In the genomic region with DNA sequence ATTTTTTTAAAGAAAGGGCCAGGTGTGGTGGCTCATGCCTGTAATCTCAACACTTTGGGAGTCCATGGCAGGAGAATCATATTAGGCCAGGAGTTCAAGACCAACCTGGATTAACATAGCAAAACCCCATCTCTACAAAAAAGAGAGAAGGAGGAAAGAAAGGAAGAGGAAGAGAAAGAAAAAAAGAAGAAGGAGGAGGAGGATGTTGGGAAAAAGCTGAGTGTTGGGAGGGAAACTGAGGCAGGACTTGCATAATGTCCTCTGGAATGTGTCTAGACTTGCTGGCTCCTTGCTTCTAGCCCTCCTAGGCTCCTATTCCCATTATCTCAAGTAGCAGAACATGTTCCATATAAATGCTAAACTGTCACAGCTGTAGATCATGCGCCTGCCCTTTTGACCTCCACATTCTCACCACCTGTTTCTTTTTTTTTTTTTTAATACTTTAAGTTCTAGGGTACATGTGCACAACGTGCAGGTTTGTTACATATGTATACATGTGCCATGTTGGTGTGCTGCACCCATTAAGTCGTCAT, we compare ENCODE assay signal across 10 cellular contexts. TPM values are rescaled to one million over a fixed set of nuclear protein-coding genes. Genes with fewer than 3 reads are reported as not detected.
DNase-seq lines count a peak whose midpoint lies in the region; ATAC-seq, FAIRE-seq and TF ChIP-seq lines count a peak whose summit lies in the region.
"Not testable (repeated sequence)": the region's sequence is repeated elsewhere in the genome, so short reads cannot be mapped to it uniquely, and the experiment has no call there.
"Had no signal": no experiment of that assay in that cellular context is flagged by ENCODE, and none has a peak within 500 bp of the region (broad histone marks: within the 10 kb centered on the region; RNA-seq: fewer than 3 reads in every experiment).

No MANE protein-coding gene starts in this region.

- H3K9ac ChIP-seq in K562 (ENCODE audit: insufficient read depth in 1 of 2, low read depth in 2 of 2, low read length in 2 of 2): not testable (repeated sequence)

- H4K20me1 ChIP-seq in K562 (replicated peaks; ENCODE audit: control insufficient read depth, insufficient read depth, low read length): not testable (repeated sequence)

- not testable (repeated sequence) for TF ChIP-seq RAD21 in K562 (CRISPR knock-in tag; conservative IDR thresholded peaks at IDR 0.05 in 1 of 2, IDR thresholded peaks at IDR 0.05 in 1 of 2)

- H3K4me2 ChIP-seq in K562 (ENCODE audit: insufficient read depth, low read length): peak overlapping the region; percentile 58; the same call in 1 of the 2 replicates

- H3K27me3 Mint-ChIP-seq in activated naive CD4-positive, alpha-beta T cell treated with anti-CD3 and anti-CD28 coated beads, Interleukin-2, amount 10 ng/mL, durations not matched to agents 7 days and 5 days: peaks cover 37% of the 10 kb centered on the region

- not testable (repeated sequence) for TF ChIP-seq POLR2A in K562 (conservative IDR thresholded peaks at IDR 0.05)

- in situ Hi-C loops in K562 (cut with MboI): not testable (repeated sequence)

- not testable (repeated sequence) for H3K4me3 Mint-ChIP-seq in activated naive CD4-positive, alpha-beta T cell treated with anti-CD3 and anti-CD28 coated beads, Interleukin-2, amount 10 ng/mL, durations not matched to agents 7 days and 5 days

- not testable (repeated sequence) for H3K4me3 ChIP-seq in K562

- ATAC-seq in K562: peak; percentile 62

- H3K9me3 Mint-ChIP-seq in activated naive CD4-positive, alpha-beta T cell treated with anti-CD3 and anti-CD28 coated beads, Interleukin-2, amount 10 ng/mL, durations not matched to agents 7 days and 5 days: not testable (repeated sequence)

- peaks cover 8 to 11% of the 10 kb centered on the region in 2 experiments; a peak in 4 of 5 replicates for H3K4me1 ChIP-seq in K562 (replicated peaks in 1 of 2; ENCODE audit: control insufficient read depth in 2 of 2, insufficient read depth in 2 of 2, low read length in 2 of 2)

- POLR2A ChIA-PET in K562 (lab: Yijun Ruan, JAX): interaction anchor here (0.5 to 2.0 kb wide), 5 partner anchors 8 to 144 kb away, joined by 3 to 7 read pairs (median 3); no protein-coding TSS in a partner anchor

- not testable (repeated sequence) for H3K79me2 ChIP-seq in K562 (ENCODE audit: control insufficient read depth, insufficient read depth, low read length)

- not testable (repeated sequence) for H3K9me1 ChIP-seq in K562 (ENCODE audit: control insufficient read depth, insufficient read depth, low read length)

- not testable (repeated sequence) for FAIRE-seq in K562 (lab: Jason Lieb, UNC)

- CTCF ChIA-PET in activated naive CD4-positive, alpha-beta T cell treated with anti-CD3 and anti-CD28 coated beads, Interleukin-2, amount 10 ng/mL, durations not matched to agents 7 days and 5 days (lab: Charles Lee): interaction anchor here (3.0 kb wide), 1 partner anchor 13 kb away, joined by 11 read pairs; no protein-coding TSS in a partner anchor
- CTCF ChIA-PET in K562 (lab: Yijun Ruan, JAX; ENCODE audit: low intra/inter-chr PET ratio): not testable (repeated sequence)

- TF ChIP-seq EP300 in K562 (IDR thresholded peaks at IDR 0.05; ENCODE audit: low read length): not testable (repeated sequence)

- not testable (repeated sequence) for H3K27ac ChIP-seq in K562 (ENCODE audit: extremely low read depth, low read depth, low read length)

- H3K27me3 ChIP-seq in K562 (ENCODE audit: control insufficient read depth in 2 of 2, insufficient read depth in 2 of 2, low read length in 2 of 2): not testable (repeated sequence)

- not testable (repeated sequence) for H3K9me3 ChIP-seq in K562 (replicated peaks; ENCODE audit: control insufficient read depth, insufficient read depth, low read depth, low read length)

- H3K36me3 ChIP-seq in K562 (ENCODE audit: control insufficient read depth, insufficient read depth, low read length): not testable (repeated sequence)

- H3K4me1 Mint-ChIP-seq in activated naive CD4-positive, alpha-beta T cell treated with anti-CD3 and anti-CD28 coated beads, Interleukin-2, amount 10 ng/mL, durations not matched to agents 7 days and 5 days: not testable (repeated sequence)

- not testable (repeated sequence) for BruUV-seq in K562 (replicated peaks; lab: Mats Ljungman, UMichigan)

- 32% methylated on average over 2 of the region's 3 CpGs for WGBS in K562 (ENCODE audit: insufficient coverage, low coverage, missing lambda C conversion rate)

- TF ChIP-seq CTCF in K562 (IDR thresholded peaks at IDR 0.05 in 2 of 3, conservative IDR thresholded peaks at IDR 0.05 in 1 of 3; ENCODE audit: insufficient read depth in 2 of 3, low read depth in 1 of 3, low read length in 3 of 3): not testable (repeated sequence)

- intact Hi-C loops in K562 (cut with micrococcal nuclease): not testable (repeated sequence)

- peak overlapping the region; percentile 78; the same call in 1 of the 2 replicates for H2AFZ ChIP-seq in K562 (ENCODE audit: low read depth, low read length)

- peak overlapping the region; percentile 37 for H3K27ac Mint-ChIP-seq in activated naive CD4-positive, alpha-beta T cell treated with anti-CD3 and anti-CD28 coated beads, Interleukin-2, amount 10 ng/mL, durations not matched to agents 7 days and 5 days

- not testable (repeated sequence) for DNase-seq in activated naive CD4-positive, alpha-beta T cell treated with anti-CD3 and anti-CD28 coated beads, Interleukin-2, amount 10 ng/mL, durations not matched to agents 7 days and 5 days; K562 (ENCODE audit: extremely low read depth in 1 of 4, low spot score in 3 of 4)

- H3K36me3 Mint-ChIP-seq in activated naive CD4-positive, alpha-beta T cell treated with anti-CD3 and anti-CD28 coated beads, Interleukin-2, amount 10 ng/mL, durations not matched to agents 7 days and 5 days: not testable (repeated sequence)

RNA-seq across cellular contexts. Expression of gene NPC1L1, which starts 11.4 kb away (rescaled TPM):
- total RNA-seq in K562 (2011; cell fraction: chromatin; rRNA removed; ENCODE audit: low replicate concordance): 0.26 and 0.81 TPM in 2 replicates
- 0.33 and 0.39 TPM in 2 replicates for total RNA-seq in K562 (2011; cell fraction: nucleolus; rRNA removed)
- total RNA-seq in K562 (2011; cell fraction: nucleoplasm; rRNA removed): 0.15 and 0.37 TPM in 2 replicates
- total RNA-seq in K562 (2014; rRNA removed): 0.18 TPM in 1 of 2 replicates, not detected in the other
- not detected in 2 replicates for total RNA-seq in K562 (2014; rRNA removed; fragmentation: Illumina TruSeq; extraction: Trizol)
- total RNA-seq in K562 (2015; rRNA removed; fragmentation: Illumina TruSeq; extraction: Trizol): not detected in 2 replicates
- 0.02 and 0.07 TPM in 2 replicates for total RNA-seq in K562 (2021)
- 0.08 and 0.14 TPM in 2 replicates for polyA plus RNA-seq in K562 (2011; rRNA removed)
- 0.10 and 0.18 TPM in 2 replicates for polyA plus RNA-seq in K562 (2011; cell fraction: cytosol; rRNA removed)
- polyA plus RNA-seq in K562 (2011; cell fraction: nucleus; rRNA removed): 0.74 and 1.1 TPM in 2 replicates
- polyA plus RNA-seq in K562 (2012): 0.08 and 0.11 TPM in 2 replicates
- polyA plus RNA-seq in K562 (2014; fragmentation: Illumina TruSeq; extraction: Trizol): 0.01 and 0.06 TPM in 2 replicates
- not detected for polyA plus RNA-seq in K562 (2014; fragmentation: Nextera tagmentation; extraction: Ambion mirVana)
- 0.07 TPM in 1 of 2 replicates, not detected in the other for polyA plus RNA-seq in K562 (2014; rRNA removed)
- polyA minus RNA-seq in K562 (2011; rRNA and poly(A)+ RNA removed): 0.06 and 0.11 TPM in 2 replicates
- polyA minus RNA-seq in K562 (2011; cell fraction: cytosol; rRNA and poly(A)+ RNA removed): not detected in 2 replicates
- polyA minus RNA-seq in K562 (2011; cell fraction: nucleus; rRNA and poly(A)+ RNA removed): 0.13 and 0.44 TPM in 2 replicates
- total RNA-seq: A172; A673; B cell; CD8-positive, alpha-beta memory T cell; Daoy had no signal
- polyA plus RNA-seq: BJ; CD14-positive monocyte; CD4-positive, alpha-beta memory T cell; CD8-positive, alpha-beta memory T cell had no signal

RNA-seq across cellular contexts. Expression of gene DDX56, which starts 21.2 kb away (rescaled TPM):
- 104 and 320 TPM in 2 replicates for total RNA-seq in K562 (2011; cell fraction: chromatin; rRNA removed; ENCODE audit: low replicate concordance)
- total RNA-seq in K562 (2011; cell fraction: nucleolus; rRNA removed): 229 and 246 TPM in 2 replicates
- total RNA-seq in K562 (2011; cell fraction: nucleoplasm; rRNA removed): 121 and 141 TPM in 2 replicates
- 102 and 133 TPM in 2 replicates for total RNA-seq in K562 (2014; rRNA removed)
- 91.2 and 103 TPM in 2 replicates for total RNA-seq in K562 (2014; rRNA removed; fragmentation: Illumina TruSeq; extraction: Trizol)
- 89.1 and 90.8 TPM in 2 replicates for total RNA-seq in K562 (2015; rRNA removed; fragmentation: Illumina TruSeq; extraction: Trizol)
- total RNA-seq in K562 (2021): 145 and 155 TPM in 2 replicates
- polyA plus RNA-seq in K562 (2011; rRNA removed): 110 and 120 TPM in 2 replicates
- 100 and 136 TPM in 2 replicates for polyA plus RNA-seq in K562 (2011; cell fraction: cytosol; rRNA removed)
- 265 and 309 TPM in 2 replicates for polyA plus RNA-seq in K562 (2011; cell fraction: nucleus; rRNA removed)
- 122 and 135 TPM in 2 replicates for polyA plus RNA-seq in K562 (2012)
- 114 and 133 TPM in 2 replicates for polyA plus RNA-seq in K562 (2014; fragmentation: Illumina TruSeq; extraction: Trizol)
- polyA plus RNA-seq in K562 (2014; fragmentation: Nextera tagmentation; extraction: Ambion mirVana): 10 to 100 TPM; 33.0 to 45.2 TPM
- 96.7 and 109 TPM in 2 replicates for polyA plus RNA-seq in K562 (2014; rRNA removed)
- 74.9 and 101 TPM in 2 replicates for polyA minus RNA-seq in K562 (2011; rRNA and poly(A)+ RNA removed)
- 38.9 and 72.1 TPM in 2 replicates for polyA minus RNA-seq in K562 (2011; cell fraction: cytosol; rRNA and poly(A)+ RNA removed)
- 84.7 and 97.7 TPM in 2 replicates for polyA minus RNA-seq in K562 (2011; cell fraction: nucleus; rRNA and poly(A)+ RNA removed)

RNA-seq across cellular contexts. Expression of gene TMED4, which starts 29.5 kb away (rescaled TPM):
- 87.6 and 130 TPM in 2 replicates for total RNA-seq in K562 (2011; cell fraction: chromatin; rRNA removed; ENCODE audit: low replicate concordance)
- 122 and 140 TPM in 2 replicates for total RNA-seq in K562 (2011; cell fraction: nucleolus; rRNA removed)
- 150 and 206 TPM in 2 replicates for total RNA-seq in K562 (2011; cell fraction: nucleoplasm; rRNA removed)
- total RNA-seq in K562 (2014; rRNA removed) (40.0 and 53.8 TPM in 2 replicates), K562 (2014; rRNA removed; fragmentation: Illumina TruSeq; extraction: Trizol) (40.6 and 42.1 TPM in 2 replicates), K562 (2015; rRNA removed; fragmentation: Illumina TruSeq; extraction: Trizol) (43.8 and 44.3 TPM in 2 replicates), K562 (2021) (44.5 and 44.6 TPM in 2 replicates)
- polyA plus RNA-seq in K562 (2011; rRNA removed) (64.0 and 75.5 TPM in 2 replicates), K562 (2014; fragmentation: Illumina TruSeq; extraction: Trizol) (40.5 and 44.2 TPM in 2 replicates), K562 (2014; fragmentation: Nextera tagmentation; extraction: Ambion mirVana) (10 to 100 TPM; 20.3 to 23.1 TPM), K562 (2014; rRNA removed) (55.3 and 56.4 TPM in 2 replicates)
- polyA plus RNA-seq in K562 (2011; cell fraction: cytosol; rRNA removed): 83.9 and 104 TPM in 2 replicates
- polyA plus RNA-seq in K562 (2011; cell fraction: nucleus; rRNA removed): 84.1 and 90.2 TPM in 2 replicates
- 39.4 and 67.4 TPM in 2 replicates for polyA plus RNA-seq in K562 (2012)
- polyA minus RNA-seq in K562 (2011; rRNA and poly(A)+ RNA removed): 49.9 and 50.1 TPM in 2 replicates
- polyA minus RNA-seq in K562 (2011; cell fraction: cytosol; rRNA and poly(A)+ RNA removed): 32.8 and 44.1 TPM in 2 replicates
- polyA minus RNA-seq in K562 (2011; cell fraction: nucleus; rRNA and poly(A)+ RNA removed): 32.0 and 44.2 TPM in 2 replicates

RNA-seq across cellular contexts. Expression of gene OGDH, which starts 53.9 kb away (rescaled TPM):
- total RNA-seq in K562 (2011; cell fraction: chromatin; rRNA removed; ENCODE audit: low replicate concordance): 67.1 and 99.5 TPM in 2 replicates
- 61.5 and 70.1 TPM in 2 replicates for total RNA-seq in K562 (2011; cell fraction: nucleolus; rRNA removed)
- total RNA-seq in K562 (2011; cell fraction: nucleoplasm; rRNA removed): 49.3 and 64.3 TPM in 2 replicates
- total RNA-seq in K562 (2014; rRNA removed) (38.6 and 50.0 TPM in 2 replicates), K562 (2014; rRNA removed; fragmentation: Illumina TruSeq; extraction: Trizol) (20.5 and 21.8 TPM in 2 replicates), K562 (2015; rRNA removed; fragmentation: Illumina TruSeq; extraction: Trizol) (19.4 and 20.2 TPM in 2 replicates), K562 (2021) (80.3 and 86.6 TPM in 2 replicates)
- polyA plus RNA-seq in K562 (2011; rRNA removed) (23.5 and 44.6 TPM in 2 replicates), K562 (2014; fragmentation: Illumina TruSeq; extraction: Trizol) (58.8 and 59.1 TPM in 2 replicates), K562 (2014; fragmentation: Nextera tagmentation; extraction: Ambion mirVana) (1 to 10 TPM; 3.1 to 6.3 TPM), K562 (2014; rRNA removed) (31.4 and 31.6 TPM in 2 replicates)
- polyA plus RNA-seq in K562 (2011; cell fraction: cytosol; rRNA removed): 44.3 and 54.2 TPM in 2 replicates
- polyA plus RNA-seq in K562 (2011; cell fraction: nucleus; rRNA removed): 59.0 and 70.4 TPM in 2 replicates
- 55.7 and 67.9 TPM in 2 replicates for polyA plus RNA-seq in K562 (2012)
- 66.0 and 68.6 TPM in 2 replicates for polyA minus RNA-seq in K562 (2011; rRNA and poly(A)+ RNA removed)
- polyA minus RNA-seq in K562 (2011; cell fraction: cytosol; rRNA and poly(A)+ RNA removed): 52.4 and 53.8 TPM in 2 replicates
- polyA minus RNA-seq in K562 (2011; cell fraction: nucleus; rRNA and poly(A)+ RNA removed): 25.8 and 36.1 TPM in 2 replicates
